13 cellular contexts compared by ENCODE assay signal in genomic region chr11:121892131-121892681, GRCh38.
DNase-seq lines count a peak whose midpoint lies in the region; ATAC-seq and TF ChIP-seq lines count a peak whose summit lies in the region.
"Had no signal": no experiment of that assay in that cellular context is flagged by ENCODE, and none has a peak within 500 bp of the region (broad histone marks: within the 10 kb centered on the region; RNA-seq: fewer than 3 reads in every experiment).

No MANE protein-coding gene starts in this region.

- H3K4me3 ChIP-seq in AG10803 (ENCODE audit: low read length) (no peak overlapping the region), choroid plexus epithelial cell (ENCODE audit: low read depth, low read length) (no peak overlapping the region)
- H3K4me3 ChIP-seq: BLaER1 treated with 17β-estradiol and CSF1 and Interleukin-3, amounts not matched to agents 10 nM and 100 nM; body of pancreas; hepatocyte had no signal

- DNase-seq in AG10803 (ENCODE audit: low read depth) (peak; percentile 98), M059J (ENCODE audit: low read depth) (peak; percentile 84), choroid plexus epithelial cell (ENCODE audit: low read depth) (peak; percentile 74), iris pigment epithelial cell (ENCODE audit: low read depth) (peak; percentile 44), NCI-H1930 (lab: John Stamatoyannopoulos, UW) (no peak), NAMALWA (ENCODE audit: low spot score) (no peak)
- DNase-seq in activated effector memory CD4-positive, alpha-beta T cell treated with anti-CD3 and anti-CD28 coated beads, Interleukin-2, amount 50 U/mL, for 16 hours = no peak
- DNase-seq: body of pancreas; stimulated activated CD4-positive, alpha-beta T cell treated with anti-CD3 and anti-CD28 coated beads, Interleukin-2, amount 100 ng/mL, for 48 hours had no signal

- TF ChIP-seq CTCF in AG10803 (conservative IDR thresholded peaks at IDR 0.05; ENCODE audit: low read length) (no peak), choroid plexus epithelial cell (conservative IDR thresholded peaks at IDR 0.05; ENCODE audit: low read depth, low read length) (no peak)

- no peak for ATAC-seq in HG03159 (IDR thresholded peaks at IDR 0.05; ENCODE audit: unreplicated experiment)
- ATAC-seq: body of pancreas, HepG2 had no signal

Comparison
In these comparisons a context has a peak if more than half of its experiments do, and no peak if none do; other contexts are left out.
1. DNase-seq: peak in AG10803 (single experiment), M059J (single experiment), choroid plexus epithelial cell (single experiment) and iris pigment epithelial cell (single experiment); none in NCI-H1930 (0 of 2), activated effector memory CD4-positive, alpha-beta T cell treated with anti-CD3 and anti-CD28 coated beads, Interleukin-2, amount 50 U/mL, for 16 hours (single experiment) and NAMALWA (single experiment).